ENCODE assay signal across 8 cellular contexts in genomic region chr17:35312790-35313711, GRCh38.
DNase-seq lines count a peak whose midpoint lies in the region; ATAC-seq and TF ChIP-seq lines count a peak whose summit lies in the region.

No MANE protein-coding gene starts in this region.

- in situ Hi-C loops in GM13977 (cut with MboI; ENCODE audit: low pct_unique_long_range_greater_than_20kb, low sequenced_read_pairs, unreplicated experiment): loop anchor here (10.0 kb wide), 1 partner anchor 222 kb away; the partner anchor contains the start of gene SLFN12L

- peak; percentile 83 for TF ChIP-seq CTCF in 22Rv1 (IDR thresholded peaks at IDR 0.05)
- TF ChIP-seq CTCF in GM13977 (IDR thresholded peaks at IDR 0.05; ENCODE audit: extremely low read depth, insufficient read depth, missing control alignments): peak; percentile 79

- H3K27me3 ChIP-seq in muscle layer of duodenum (ENCODE audit: low read depth, low read length): peaks cover 5% of the 10 kb centered on the region

- no peak overlapping the region for H3K27ac ChIP-seq in 22Rv1
- H3K27ac ChIP-seq in muscle layer of duodenum (ENCODE audit: low read length): peak overlapping the region; percentile 8

- H3K4me3 ChIP-seq in muscle layer of duodenum (ENCODE audit: low read depth in 1 of 2, low read length in 2 of 2): peak overlapping the region; percentile 32 to 63

- H3K36me3 ChIP-seq in muscle layer of duodenum (ENCODE audit: control insufficient read depth in 1 of 2, insufficient read depth in 2 of 2, low read length in 2 of 2): no peaks in the 10 kb centered on the region

- peaks cover 4 to 13% of the 10 kb centered on the region in 2 donors for H3K4me1 ChIP-seq in muscle layer of duodenum (ENCODE audit: control insufficient read depth in 1 of 2, insufficient read depth in 2 of 2, low read length in 2 of 2)

- peak; percentile 61 for ATAC-seq in HG03442 (IDR thresholded peaks at IDR 0.05; ENCODE audit: unreplicated experiment)
- peak; percentile 79 for ATAC-seq in esophagus mucosa

- H3K9me3 ChIP-seq in muscle layer of duodenum (ENCODE audit: control insufficient read depth in 1 of 2, low read length in 2 of 2): no peaks in the 10 kb centered on the region

- peak; percentile 69 for DNase-seq in GM13977 (ENCODE audit: low spot score)
- peak; percentile 56 for DNase-seq in NOMO-1 treated with dmso at 0.1 percent for 144 hours (lab: John Stamatoyannopoulos, UW; ENCODE audit: unreplicated experiment)
- DNase-seq in activated CD8-positive, alpha-beta memory T cell treated with anti-CD3 and anti-CD28 coated beads, Interleukin-2, amount 50 U/mL, for 4 hours: peak; percentile 78
- DNase-seq in stimulated activated CD8-positive, alpha-beta memory T cell treated with anti-CD3 and anti-CD28 coated beads, Interleukin-4, amount 100 ng/mL, for 48 hours: peak; percentile 84
